In the genomic region with DNA sequence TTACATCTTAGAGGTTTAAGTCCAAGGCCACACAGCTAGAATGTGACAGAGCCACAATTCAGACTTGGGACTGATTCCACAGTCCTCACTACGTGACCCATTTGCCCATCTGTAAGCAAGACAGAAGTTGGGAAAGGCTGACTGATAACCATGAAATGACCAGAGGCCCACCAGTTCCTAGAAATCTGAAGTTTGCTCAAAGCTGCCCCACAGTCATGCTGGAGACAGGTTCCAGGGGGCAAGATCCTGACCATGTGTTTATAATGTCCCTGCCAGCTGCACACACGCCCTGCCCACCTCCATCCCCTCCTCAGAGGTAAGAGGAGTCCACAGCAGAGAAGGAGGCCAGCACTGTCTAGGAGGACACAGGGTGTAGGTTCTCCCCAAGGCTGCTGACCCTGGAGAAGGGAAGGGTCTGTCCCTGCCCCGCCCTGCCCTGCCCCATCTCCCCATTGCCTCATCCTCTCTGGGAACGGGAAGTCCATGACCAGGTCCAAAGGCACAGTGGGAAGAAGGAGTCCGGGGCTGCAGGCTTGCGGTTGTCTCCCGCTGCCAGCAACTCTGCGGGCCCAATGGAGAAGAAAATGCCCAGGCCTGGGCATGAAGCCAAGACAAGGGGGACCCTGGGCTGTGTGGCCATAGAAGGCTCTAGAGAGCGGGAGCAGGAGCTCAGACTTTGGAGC, we compare ENCODE assay signal across 18 cellular contexts. TPM values are rescaled to one million over a fixed set of nuclear protein-coding genes. Genes with fewer than 3 reads are reported as not detected.
"Had no signal": no experiment of that assay in that cellular context is flagged by ENCODE, and none has a peak within 500 bp of the region (broad histone marks: within the 10 kb centered on the region; RNA-seq: fewer than 3 reads in every experiment).

No MANE protein-coding gene starts in this region.

- H3K4me1 ChIP-seq: body of pancreas, pancreas had no signal

- H3K4me3 ChIP-seq: body of pancreas, pancreas, tibial nerve had no signal

- H3K27me3 ChIP-seq: body of pancreas, pancreas, tibial nerve had no signal

- H3K36me3 Mint-ChIP-seq: immature natural killer cell, memory B cell had no signal

- H3K9me3 ChIP-seq: body of pancreas, pancreas, tibial nerve had no signal

- H3K4me1 Mint-ChIP-seq: immature natural killer cell, memory B cell, T-helper 17 cell had no signal

- DNase-seq: activated CD4-positive, alpha-beta T cell treated with anti-CD3 and anti-CD28 coated beads, Interleukin-2, amount 50 U/mL, for 1 hour; activated CD4-positive, CD25-positive, alpha-beta regulatory T cell; activated naive CD4-positive, alpha-beta T cell treated with anti-CD3 and anti-CD28 coated beads, Interleukin-2, amount 50 U/mL, for 16 hours; activated T-cell treated with anti-CD3 and anti-CD28 coated beads, Interleukin-2, amount 50 U/mL, for 1 hour; amniotic stem cell; body of pancreas; cerebellar nuclear complex; dermis blood vessel endothelial cell; immature natural killer cell; left cardiac atrium; pancreas; T-helper 17 cell had no signal

- H3K27ac Mint-ChIP-seq: immature natural killer cell, memory B cell, T-helper 17 cell had no signal

- H3K36me3 ChIP-seq: pancreas, tibial nerve had no signal

- H3K9me3 Mint-ChIP-seq: immature natural killer cell, memory B cell had no signal

- H3K27ac ChIP-seq: body of pancreas, pancreas had no signal

- ATAC-seq: body of pancreas, esophagus mucosa, left cardiac atrium, SK-N-SH treated with all-trans-retinoic acid at 6 μM for 48 hours, T-helper 17 cell had no signal

- H3K4me3 Mint-ChIP-seq: immature natural killer cell, memory B cell, T-helper 17 cell had no signal

RNA-seq across cellular contexts. Expression of gene POU2F3, which starts 41.0 kb away (rescaled TPM):
- total RNA-seq: left cardiac atrium, skeletal muscle tissue, T-helper 17 cell had no signal
- polyA plus RNA-seq: immature natural killer cell, neural cell had no signal
